Comparison of ENCODE assay signal across 14 cellular contexts in the genomic region with DNA sequence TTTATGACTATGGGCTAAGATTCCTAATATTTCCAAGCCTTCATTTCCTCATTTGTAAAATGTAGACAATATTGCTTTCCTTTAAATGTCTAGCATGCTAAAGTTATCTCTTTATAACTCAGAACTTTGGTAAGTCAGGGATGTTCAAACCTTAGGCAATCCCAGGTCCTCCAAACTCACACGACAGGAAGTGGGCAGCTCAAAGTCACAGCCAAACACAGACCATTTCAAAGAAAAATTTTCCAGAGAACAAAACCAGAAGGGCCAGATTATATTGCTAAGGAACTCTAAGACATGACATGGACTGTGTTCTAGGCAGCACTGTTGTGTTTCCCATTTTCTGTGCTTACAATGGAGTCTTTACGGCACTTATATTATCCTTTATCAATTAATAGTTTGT.
DNase-seq lines count a peak whose midpoint lies in the region; ATAC-seq, FAIRE-seq and TF ChIP-seq lines count a peak whose summit lies in the region.
"Had no signal": no experiment of that assay in that cellular context is flagged by ENCODE, and none has a peak within 500 bp of the region (broad histone marks: within the 10 kb centered on the region; RNA-seq: fewer than 3 reads in every experiment).

No MANE protein-coding gene starts in this region.

- DNase-seq in DMS53 (lab: John Stamatoyannopoulos, UW) (peak; percentile 34), DMS53 treated with DMSO at 0.1 percent for 48 hours (lab: John Stamatoyannopoulos, UW; ENCODE audit: unreplicated experiment) (no peak), OCI-M1 (lab: John Stamatoyannopoulos, UW) (peak; percentile 66), fibroblast of pulmonary artery (ENCODE audit: low read depth) (peak; percentile 8), small intestine (peak; percentile 73), HEK293T (ENCODE audit: extremely low spot score) (no peak)
- DNase-seq in T-helper 2 cell treated with Interferon-gamma antibody and Interleukin-4, amounts not matched to agents 5 μg/mL and 100 μg/mL, for 36 hours (ENCODE audit: low spot score): no peak
- DNase-seq: H7, NCI-H446 had no signal

- H3K4me1 Mint-ChIP-seq in T-helper 2 cell treated with Interferon-gamma antibody and Interleukin-4, amounts not matched to agents 5 μg/mL and 100 μg/mL, for 36 hours (ENCODE audit: low read depth): no peaks in the 10 kb centered on the region

- no peak overlapping the region for H3K27ac Mint-ChIP-seq in T-helper 2 cell treated with Interferon-gamma antibody and Interleukin-4, amounts not matched to agents 5 μg/mL and 100 μg/mL, for 36 hours

- no peaks in the 10 kb centered on the region for H3K36me3 Mint-ChIP-seq in T-helper 2 cell treated with Interferon-gamma antibody and Interleukin-4, amounts not matched to agents 5 μg/mL and 100 μg/mL, for 36 hours (ENCODE audit: low read depth)

- H3K36me3 ChIP-seq in small intestine (ENCODE audit: control insufficient read depth in 2 of 2, insufficient read depth in 2 of 2, low read length in 2 of 2): no peaks in the 10 kb centered on the region
- H3K36me3 ChIP-seq: BLaER1, SJCRH30 had no signal

- no peaks in the 10 kb centered on the region for H3K27me3 ChIP-seq in small intestine (ENCODE audit: control insufficient read depth in 2 of 2, insufficient read depth in 2 of 2, low read length in 2 of 2)
- H3K27me3 ChIP-seq: BLaER1, SJCRH30 had no signal

- H3K4me3 Mint-ChIP-seq in T-helper 2 cell treated with Interferon-gamma antibody and Interleukin-4, amounts not matched to agents 5 μg/mL and 100 μg/mL, for 36 hours: no peak overlapping the region

- H3K27me3 Mint-ChIP-seq in T-helper 2 cell treated with Interferon-gamma antibody and Interleukin-4, amounts not matched to agents 5 μg/mL and 100 μg/mL, for 36 hours (ENCODE audit: low read depth): peaks cover 2% of the 10 kb centered on the region

- POLR2A ChIA-PET in HEK293T (lab: Yijun Ruan, JAX): no interaction called here

- CTCF ChIA-PET in HEK293T (lab: Yijun Ruan, JAX): interaction anchor here (1.6 to 2.9 kb wide), 4 partner anchors 140 to 158 kb away, joined by 3 to 13 read pairs (median 8); no protein-coding TSS in a partner anchor

- no peak for ATAC-seq in GM18868 (IDR thresholded peaks at IDR 0.05; ENCODE audit: unreplicated experiment)

- no peak overlapping the region for H3K4me3 ChIP-seq in fibroblast of pulmonary artery (replicated peaks; ENCODE audit: low read depth, low read length)
- H3K4me3 ChIP-seq in small intestine (ENCODE audit: low read depth in 1 of 2, low read length in 2 of 2): no peak overlapping the region
- H3K4me3 ChIP-seq: BLaER1, SJCRH30 had no signal

- FAIRE-seq in small intestine (lab: Jason Lieb, UNC): no peak

- peaks cover 2% of the 10 kb centered on the region in 2 donors for H3K4me1 ChIP-seq in small intestine (ENCODE audit: control insufficient read depth in 2 of 2, insufficient read depth in 1 of 2, low read depth in 1 of 2, low read length in 1 of 2)

- no peaks in the 10 kb centered on the region for H3K9me3 Mint-ChIP-seq in T-helper 2 cell treated with Interferon-gamma antibody and Interleukin-4, amounts not matched to agents 5 μg/mL and 100 μg/mL, for 36 hours

- H3K27ac ChIP-seq in small intestine (ENCODE audit: low read depth in 1 of 2, low read length in 1 of 2): peak overlapping the region; percentile 0 to 45
- H3K27ac ChIP-seq: 22Rv1, BLaER1, RWPE1, SJCRH30 had no signal

- no peaks in the 10 kb centered on the region for H3K9me3 ChIP-seq in small intestine (ENCODE audit: control insufficient read depth, low read depth)
- H3K9me3 ChIP-seq: BLaER1, SJCRH30 had no signal

- TF ChIP-seq CTCF in fibroblast of pulmonary artery (IDR thresholded peaks at IDR 0.05; ENCODE audit: low read length, missing control alignments): no peak

- 33 to 58% (median 48%) methylated on average over 2 of the region's 2 CpGs for WGBS in small intestine, 3 donors

TF ChIP-seq in HEK293T, 16 proteins besides CTCF, POLR2A, EP300 and RAD21:
- TF ChIP-seq, protein P1, sequence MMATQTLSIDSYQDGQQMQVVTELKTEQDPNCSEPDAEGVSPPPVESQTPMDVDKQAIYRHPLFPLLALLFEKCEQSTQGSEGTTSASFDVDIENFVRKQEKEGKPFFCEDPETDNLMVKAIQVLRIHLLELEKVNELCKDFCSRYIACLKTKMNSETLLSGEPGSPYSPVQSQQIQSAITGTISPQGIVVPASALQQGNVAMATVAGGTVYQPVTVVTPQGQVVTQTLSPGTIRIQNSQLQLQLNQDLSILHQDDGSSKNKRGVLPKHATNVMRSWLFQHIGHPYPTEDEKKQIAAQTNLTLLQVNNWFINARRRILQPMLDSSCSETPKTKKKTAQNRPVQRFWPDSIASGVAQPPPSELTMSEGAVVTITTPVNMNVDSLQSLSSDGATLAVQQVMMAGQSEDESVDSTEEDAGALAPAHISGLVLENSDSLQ (IDR thresholded peaks at IDR 0.05): no peak
- TF ChIP-seq SP1 (IDR thresholded peaks at IDR 0.05) (no peak), ZNF384 (IDR thresholded peaks at IDR 0.05) (no peak), NFRKB (IDR thresholded peaks at IDR 0.05) (no peak), BHLHE40 (IDR thresholded peaks at IDR 0.05; ENCODE audit: borderline replicate concordance) (no peak), ELF4 (IDR thresholded peaks at IDR 0.05) (no peak), TARDBP (IDR thresholded peaks at IDR 0.05) (no peak), CTBP1 (IDR thresholded peaks at IDR 0.05; ENCODE audit: borderline replicate concordance) (no peak)
TF ChIP-seq in HEK293T: peak in this region for 0.

Comparison
In these comparisons a context has a peak if more than half of its experiments do, and no peak if none do; other contexts are left out.
1. DNase-seq: peak in DMS53 (single experiment), OCI-M1 (single experiment), fibroblast of pulmonary artery (single experiment) and small intestine (single experiment); none in DMS53 treated with DMSO at 0.1 percent for 48 hours (single experiment), HEK293T (single experiment) and T-helper 2 cell treated with Interferon-gamma antibody and Interleukin-4, amounts not matched to agents 5 μg/mL and 100 μg/mL, for 36 hours (single experiment).